10 cellular contexts compared by ENCODE assay signal in genomic region chr2:223995569-223995968, GRCh38. TPM values are rescaled to one million over a fixed set of nuclear protein-coding genes. Genes with fewer than 3 reads are reported as not detected.
A peak's percentile ranks its signal among the peaks of the same experiment; 100 is the strongest.
DNase-seq lines count a peak whose midpoint lies in the region; ATAC-seq and TF ChIP-seq lines count a peak whose summit lies in the region.
"Had no signal": no experiment of that assay in that cellular context is flagged by ENCODE, and none has a peak within 500 bp of the region (broad histone marks: within the 10 kb centered on the region; RNA-seq: fewer than 3 reads in every experiment).

No MANE protein-coding gene starts in this region.

- intact Hi-C loops in activated T-helper 1 cell treated with anti-CD3 and anti-CD28 coated beads, Interleukin-12 subunit alpha, Interleukin-12 subunit beta, Interleukin-2, Interleukin-4 antibody, amounts not matched to agents 30 ng/mL and 10 ng/mL and 1 ng/mL, durations not matched to agents 14 hours and 24 hours and 36 hours (cut with micrococcal nuclease): loop anchor here (2.0 kb wide), 1 partner anchor 31 kb away; no protein-coding TSS in a partner anchor

- no peaks in the 10 kb centered on the region for H3K9me3 Mint-ChIP-seq in activated T-helper 1 cell treated with anti-CD3 and anti-CD28 coated beads, Interleukin-12 subunit alpha, Interleukin-12 subunit beta, Interleukin-2, Interleukin-4 antibody, amounts not matched to agents 30 ng/mL and 10 ng/mL and 1 ng/mL, durations not matched to agents 14 hours and 24 hours and 36 hours
- H3K9me3 Mint-ChIP-seq: naive thymus-derived CD8-positive, alpha-beta T cell had no signal

- H3K36me3 Mint-ChIP-seq in activated T-helper 1 cell treated with anti-CD3 and anti-CD28 coated beads, Interleukin-12 subunit alpha, Interleukin-12 subunit beta, Interleukin-2, Interleukin-4 antibody, amounts not matched to agents 30 ng/mL and 10 ng/mL and 1 ng/mL, durations not matched to agents 14 hours and 24 hours and 36 hours (ENCODE audit: low read depth): peaks cover 14% of the 10 kb centered on the region

- TF ChIP-seq CTCF in HEK293 (tag by site-specific recombination; IDR thresholded peaks at IDR 0.05): no peak

- H3K4me1 Mint-ChIP-seq in activated T-helper 1 cell treated with anti-CD3 and anti-CD28 coated beads, Interleukin-12 subunit alpha, Interleukin-12 subunit beta, Interleukin-2, Interleukin-4 antibody, amounts not matched to agents 30 ng/mL and 10 ng/mL and 1 ng/mL, durations not matched to agents 14 hours and 24 hours and 36 hours (ENCODE audit: low read depth): peaks cover 18% of the 10 kb centered on the region

- peak overlapping the region; percentile 29 for H3K27ac Mint-ChIP-seq in activated T-helper 1 cell treated with anti-CD3 and anti-CD28 coated beads, Interleukin-12 subunit alpha, Interleukin-12 subunit beta, Interleukin-2, Interleukin-4 antibody, amounts not matched to agents 30 ng/mL and 10 ng/mL and 1 ng/mL, durations not matched to agents 14 hours and 24 hours and 36 hours

- DNase-seq in AG20443 (ENCODE audit: low spot score): peak; percentile 58
- no peak for DNase-seq in activated T-helper 1 cell treated with anti-CD3 and anti-CD28 coated beads, Interleukin-12 subunit alpha, Interleukin-12 subunit beta, Interleukin-2, Interleukin-4 antibody, amounts not matched to agents 30 ng/mL and 10 ng/mL and 1 ng/mL, durations not matched to agents 14 hours and 24 hours and 36 hours (ENCODE audit: low spot score)
- peak; percentile 49 for DNase-seq in fibroblast of the conjunctiva (ENCODE audit: low read depth)
- no peak for DNase-seq in iPS-NIHi11 (ENCODE audit: low spot score)
- DNase-seq: naive thymus-derived CD8-positive, alpha-beta T cell; NCI-H774 had no signal

- peaks cover 0 to 26% of the 10 kb centered on the region in 2 experiments; a peak in 1 of 3 replicates for H3K36me3 ChIP-seq in HEK293 (ENCODE audit: control insufficient read depth in 2 of 2, insufficient read depth in 1 of 2, low read length in 2 of 2)

- H3K4me3 Mint-ChIP-seq in activated T-helper 1 cell treated with anti-CD3 and anti-CD28 coated beads, Interleukin-12 subunit alpha, Interleukin-12 subunit beta, Interleukin-2, Interleukin-4 antibody, amounts not matched to agents 30 ng/mL and 10 ng/mL and 1 ng/mL, durations not matched to agents 14 hours and 24 hours and 36 hours: no peak overlapping the region
- H3K4me3 Mint-ChIP-seq: naive thymus-derived CD8-positive, alpha-beta T cell had no signal

- POLR2A ChIA-PET in HEK293 (lab: Yijun Ruan, JAX): no interaction called here

- ATAC-seq in HG03565 (IDR thresholded peaks at IDR 0.05; ENCODE audit: unreplicated experiment) (no peak), GM21515 (IDR thresholded peaks at IDR 0.05; ENCODE audit: unreplicated experiment) (no peak), GM18868 (IDR thresholded peaks at IDR 0.05; ENCODE audit: unreplicated experiment) (no peak)
- ATAC-seq: naive thymus-derived CD8-positive, alpha-beta T cell had no signal

- no peak overlapping the region for H3K4me3 ChIP-seq in HEK293 (ENCODE audit: low read depth, low read length)

- H3K4me1 ChIP-seq in HEK293 (ENCODE audit: control insufficient read depth, insufficient read depth, low read length): no peaks in the 10 kb centered on the region

- no peak overlapping the region for H3K27ac ChIP-seq in HEK293 (ENCODE audit: extremely low read depth, low read depth, low read length)

- no peaks in the 10 kb centered on the region for H3K9me3 ChIP-seq in HEK293 (ENCODE audit: control insufficient read depth, insufficient read depth, low read depth, low read length)

- CTCF ChIA-PET in HEK293 (lab: Yijun Ruan, JAX): interaction anchor here (0.8 to 5.4 kb wide), 5 partner anchors 10 to 291 kb away, joined by 3 to 205 read pairs (median 43); no protein-coding TSS in a partner anchor

- no peaks in the 10 kb centered on the region for H3K27me3 Mint-ChIP-seq in activated T-helper 1 cell treated with anti-CD3 and anti-CD28 coated beads, Interleukin-12 subunit alpha, Interleukin-12 subunit beta, Interleukin-2, Interleukin-4 antibody, amounts not matched to agents 30 ng/mL and 10 ng/mL and 1 ng/mL, durations not matched to agents 14 hours and 24 hours and 36 hours (ENCODE audit: insufficient read depth)
- H3K27me3 Mint-ChIP-seq: naive thymus-derived CD8-positive, alpha-beta T cell had no signal

TF ChIP-seq in HEK293, 187 proteins besides CTCF, POLR2A, EP300 and RAD21 (continues in another document):
- TF ChIP-seq ZFP37 (tag by site-specific recombination; IDR thresholded peaks at IDR 0.05): no peak
- TF ChIP-seq ZNF660 (tag by site-specific recombination; IDR thresholded peaks at IDR 0.05): 0 out of 2 replicates have a peak, but pooled peaks have one; percentile 33
- TF ChIP-seq, protein P1, sequence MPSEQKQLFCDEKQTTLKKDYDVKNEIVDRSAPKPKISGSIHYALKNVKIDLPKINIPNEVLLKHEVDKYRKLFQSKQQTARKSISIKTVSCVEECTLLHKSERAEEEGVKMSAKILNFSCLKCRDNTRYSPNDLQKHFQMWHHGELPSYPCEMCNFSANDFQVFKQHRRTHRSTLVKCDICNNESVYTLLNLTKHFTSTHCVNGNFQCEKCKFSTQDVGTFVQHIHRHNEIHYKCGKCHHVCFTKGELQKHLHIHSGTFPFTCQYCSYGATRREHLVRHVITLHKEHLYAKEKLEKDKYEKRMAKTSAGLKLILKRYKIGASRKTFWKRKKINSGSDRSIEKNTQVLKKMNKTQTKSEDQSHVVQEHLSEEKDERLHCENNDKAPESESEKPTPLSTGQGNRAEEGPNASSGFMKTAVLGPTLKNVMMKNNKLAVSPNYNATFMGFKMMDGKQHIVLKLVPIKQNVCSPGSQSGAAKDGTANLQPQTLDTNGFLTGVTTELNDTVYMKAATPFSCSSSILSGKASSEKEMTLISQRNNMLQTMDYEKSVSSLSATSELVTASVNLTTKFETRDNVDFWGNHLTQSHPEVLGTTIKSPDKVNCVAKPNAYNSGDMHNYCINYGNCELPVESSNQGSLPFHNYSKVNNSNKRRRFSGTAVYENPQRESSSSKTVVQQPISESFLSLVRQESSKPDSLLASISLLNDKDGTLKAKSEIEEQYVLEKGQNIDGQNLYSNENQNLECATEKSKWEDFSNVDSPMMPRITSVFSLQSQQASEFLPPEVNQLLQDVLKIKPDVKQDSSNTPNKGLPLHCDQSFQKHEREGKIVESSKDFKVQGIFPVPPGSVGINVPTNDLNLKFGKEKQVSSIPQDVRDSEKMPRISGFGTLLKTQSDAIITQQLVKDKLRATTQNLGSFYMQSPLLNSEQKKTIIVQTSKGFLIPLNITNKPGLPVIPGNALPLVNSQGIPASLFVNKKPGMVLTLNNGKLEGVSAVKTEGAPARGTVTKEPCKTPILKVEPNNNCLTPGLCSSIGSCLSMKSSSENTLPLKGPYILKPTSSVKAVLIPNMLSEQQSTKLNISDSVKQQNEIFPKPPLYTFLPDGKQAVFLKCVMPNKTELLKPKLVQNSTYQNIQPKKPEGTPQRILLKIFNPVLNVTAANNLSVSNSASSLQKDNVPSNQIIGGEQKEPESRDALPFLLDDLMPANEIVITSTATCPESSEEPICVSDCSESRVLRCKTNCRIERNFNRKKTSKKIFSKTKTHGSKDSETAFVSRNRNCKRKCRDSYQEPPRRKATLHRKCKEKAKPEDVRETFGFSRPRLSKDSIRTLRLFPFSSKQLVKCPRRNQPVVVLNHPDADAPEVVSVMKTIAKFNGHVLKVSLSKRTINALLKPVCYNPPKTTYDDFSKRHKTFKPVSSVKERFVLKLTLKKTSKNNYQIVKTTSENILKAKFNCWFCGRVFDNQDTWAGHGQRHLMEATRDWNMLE (tag by site-specific recombination; conservative IDR thresholded peaks at IDR 0.05; ENCODE audit: low read depth): peak; percentile 30; the same call in 1 of the 2 replicates
- peak; percentile 56; the same call in 1 of the 2 replicates for TF ChIP-seq ZEB2 (tag by site-specific recombination; IDR thresholded peaks at IDR 0.05)
- TF ChIP-seq HOXD13 (CRISPR knock-in tag; IDR thresholded peaks at IDR 0.05; ENCODE audit: borderline replicate concordance): no peak; the same call in 1 of the 2 replicates
- TF ChIP-seq ZNF549 (tag by site-specific recombination; IDR thresholded peaks at IDR 0.05): no peak
- TF ChIP-seq ZSCAN4 (tag by site-specific recombination; IDR thresholded peaks at IDR 0.05): 0 out of 2 replicates have a peak, but pooled peaks have one; percentile 36
- 0 out of 2 replicates have a peak, but pooled peaks have one; percentile 16 for TF ChIP-seq ZBTB17 (tag by site-specific recombination; IDR thresholded peaks at IDR 0.05)
- TF ChIP-seq, protein P2, sequence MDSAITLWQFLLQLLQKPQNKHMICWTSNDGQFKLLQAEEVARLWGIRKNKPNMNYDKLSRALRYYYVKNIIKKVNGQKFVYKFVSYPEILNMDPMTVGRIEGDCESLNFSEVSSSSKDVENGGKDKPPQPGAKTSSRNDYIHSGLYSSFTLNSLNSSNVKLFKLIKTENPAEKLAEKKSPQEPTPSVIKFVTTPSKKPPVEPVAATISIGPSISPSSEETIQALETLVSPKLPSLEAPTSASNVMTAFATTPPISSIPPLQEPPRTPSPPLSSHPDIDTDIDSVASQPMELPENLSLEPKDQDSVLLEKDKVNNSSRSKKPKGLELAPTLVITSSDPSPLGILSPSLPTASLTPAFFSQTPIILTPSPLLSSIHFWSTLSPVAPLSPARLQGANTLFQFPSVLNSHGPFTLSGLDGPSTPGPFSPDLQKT (IDR thresholded peaks at IDR 0.05; ENCODE audit: borderline replicate concordance, low read depth, low read length): no peak
- peak; percentile 39 for TF ChIP-seq SP7 (tag by site-specific recombination; IDR thresholded peaks at IDR 0.05)

RNA-seq across cellular contexts. Expression of gene MRPL44, which starts 38.3 kb away (rescaled TPM):
- total RNA-seq in activated T-helper 1 cell treated with anti-CD3 and anti-CD28 coated beads, Interleukin-12 subunit alpha, Interleukin-12 subunit beta, Interleukin-2, Interleukin-4 antibody, amounts not matched to agents 30 ng/mL and 10 ng/mL and 1 ng/mL, durations not matched to agents 14 hours and 24 hours and 36 hours: 32.7 and 35.0 TPM in 2 replicates

RNA-seq across cellular contexts. Expression of gene SERPINE2, which starts 43.5 kb away (rescaled TPM):
- total RNA-seq in activated T-helper 1 cell treated with anti-CD3 and anti-CD28 coated beads, Interleukin-12 subunit alpha, Interleukin-12 subunit beta, Interleukin-2, Interleukin-4 antibody, amounts not matched to agents 30 ng/mL and 10 ng/mL and 1 ng/mL, durations not matched to agents 14 hours and 24 hours and 36 hours: 28.8 and 29.7 TPM in 2 replicates

RNA-seq across cellular contexts. Expression of gene WDFY1, which starts 50.4 kb away (rescaled TPM):
- total RNA-seq in activated T-helper 1 cell treated with anti-CD3 and anti-CD28 coated beads, Interleukin-12 subunit alpha, Interleukin-12 subunit beta, Interleukin-2, Interleukin-4 antibody, amounts not matched to agents 30 ng/mL and 10 ng/mL and 1 ng/mL, durations not matched to agents 14 hours and 24 hours and 36 hours: 17.9 and 21.8 TPM in 2 replicates

Comparison
In these comparisons a context has a peak if more than half of its experiments do, and no peak if none do; other contexts are left out.
1. DNase-seq: peak in AG20443 (single experiment) and fibroblast of the conjunctiva (single experiment); none in activated T-helper 1 cell treated with anti-CD3 and anti-CD28 coated beads, Interleukin-12 subunit alpha, Interleukin-12 subunit beta, Interleukin-2, Interleukin-4 antibody, amounts not matched to agents 30 ng/mL and 10 ng/mL and 1 ng/mL, durations not matched to agents 14 hours and 24 hours and 36 hours (single experiment) and iPS-NIHi11 (single experiment).